16 cellular contexts compared by ENCODE assay signal in genomic region chr16:48879173-48879926, GRCh38.
A peak's percentile ranks its signal among the peaks of the same experiment; 100 is the strongest.
DNase-seq lines count a peak whose midpoint lies in the region; ATAC-seq, FAIRE-seq and TF ChIP-seq lines count a peak whose summit lies in the region.
"Had no signal": no experiment of that assay in that cellular context is flagged by ENCODE, and none has a peak within 500 bp of the region (broad histone marks: within the 10 kb centered on the region; RNA-seq: fewer than 3 reads in every experiment).

No MANE protein-coding gene starts in this region.

- H3K9me1 ChIP-seq in K562 (ENCODE audit: control insufficient read depth, insufficient read depth, low read length) = no peaks in the 10 kb centered on the region

- no peak overlapping the region for H3K27ac ChIP-seq in K562 (ENCODE audit: extremely low read depth, low read depth, low read length)
- H3K27ac ChIP-seq: GM23248 had no signal

- POLR2A ChIA-PET in K562 (lab: Yijun Ruan, JAX) = interaction anchor here (0.8 kb wide), 1 partner anchor 144 kb away, joined by 3 read pairs; no protein-coding TSS in a partner anchor

- H3K9ac ChIP-seq in K562 (ENCODE audit: insufficient read depth in 1 of 2, low read depth in 2 of 2, low read length in 2 of 2) = no peak overlapping the region
- H3K9ac ChIP-seq: GM23248 had no signal

- H3K4me3 Mint-ChIP-seq in stimulated activated effector memory CD8-positive, alpha-beta T cell treated with anti-CD3 and anti-CD28 coated beads, Interleukin-12 subunit alpha, Interleukin-12 subunit beta, amount 100 ng/mL, for 72 hours = no peak overlapping the region
- H3K4me3 Mint-ChIP-seq: CD4-positive, alpha-beta T cell had no signal

- no peak overlapping the region for H3K4me2 ChIP-seq in K562 (ENCODE audit: insufficient read depth, low read length)

- no peaks in the 10 kb centered on the region for H3K36me3 Mint-ChIP-seq in stimulated activated effector memory CD8-positive, alpha-beta T cell treated with anti-CD3 and anti-CD28 coated beads, Interleukin-12 subunit alpha, Interleukin-12 subunit beta, amount 100 ng/mL, for 72 hours

- H2AFZ ChIP-seq in K562 (ENCODE audit: low read depth, low read length) = no peak overlapping the region
- H2AFZ ChIP-seq: GM23248 had no signal

- H3K4me1 Mint-ChIP-seq in stimulated activated effector memory CD8-positive, alpha-beta T cell treated with anti-CD3 and anti-CD28 coated beads, Interleukin-12 subunit alpha, Interleukin-12 subunit beta, amount 100 ng/mL, for 72 hours = no peaks in the 10 kb centered on the region

- 1% methylated on average over 9 of the region's 9 CpGs for WGBS in K562 (ENCODE audit: insufficient coverage, low coverage, missing lambda C conversion rate)

- no peaks in the 10 kb centered on the region for H3K9me3 ChIP-seq in K562 (replicated peaks; ENCODE audit: control insufficient read depth, insufficient read depth, low read depth, low read length)
- H3K9me3 ChIP-seq: BE2C, Caco-2, HAP-1 had no signal

- no peak for TF ChIP-seq CTCF in K562 (IDR thresholded peaks at IDR 0.05 in 2 of 3, conservative IDR thresholded peaks at IDR 0.05 in 1 of 3; ENCODE audit: insufficient read depth in 2 of 3, low read depth in 1 of 3, low read length in 3 of 3)

- no peaks in the 10 kb centered on the region for H3K36me3 ChIP-seq in K562 (ENCODE audit: control insufficient read depth, insufficient read depth, low read length)
- H3K36me3 ChIP-seq: BE2C, HAP-1 had no signal

- H3K4me3 ChIP-seq in K562 = no peak overlapping the region
- H3K4me3 ChIP-seq: GM23248, HAP-1 had no signal

- no peaks in the 10 kb centered on the region for H3K27me3 ChIP-seq in K562 (ENCODE audit: control insufficient read depth in 2 of 2, insufficient read depth in 2 of 2, low read length in 2 of 2)
- H3K27me3 ChIP-seq: BE2C had no signal

- peaks cover under 1% of the 10 kb centered on the region for H3K9me3 Mint-ChIP-seq in stimulated activated effector memory CD8-positive, alpha-beta T cell treated with anti-CD3 and anti-CD28 coated beads, Interleukin-12 subunit alpha, Interleukin-12 subunit beta, amount 100 ng/mL, for 72 hours
- H3K9me3 Mint-ChIP-seq: CD4-positive, alpha-beta T cell had no signal

- H3K79me2 ChIP-seq in K562 (ENCODE audit: control insufficient read depth, insufficient read depth, low read length) = no peaks in the 10 kb centered on the region

- no peak overlapping the region for H3K27ac Mint-ChIP-seq in stimulated activated effector memory CD8-positive, alpha-beta T cell treated with anti-CD3 and anti-CD28 coated beads, Interleukin-12 subunit alpha, Interleukin-12 subunit beta, amount 100 ng/mL, for 72 hours
- H3K27ac Mint-ChIP-seq: CD4-positive, alpha-beta T cell had no signal

- TF ChIP-seq EP300 in K562 (IDR thresholded peaks at IDR 0.05; ENCODE audit: low read length) = no peak

- no peak for ATAC-seq in K562
- ATAC-seq in stimulated activated effector memory CD8-positive, alpha-beta T cell treated with anti-CD3 and anti-CD28 coated beads, Interleukin-12 subunit alpha, Interleukin-12 subunit beta, amount 100 ng/mL, for 72 hours = no peak
- ATAC-seq: HepG2 had no signal

- no peaks in the 10 kb centered on the region for H3K4me1 ChIP-seq in K562 (replicated peaks in 1 of 2; ENCODE audit: control insufficient read depth in 2 of 2, insufficient read depth in 2 of 2, low read length in 2 of 2)
- H3K4me1 ChIP-seq: BE2C, Caco-2, HAP-1 had no signal

- DNase-seq in NCI-H2227 (lab: John Stamatoyannopoulos, UW; ENCODE audit: unreplicated experiment) (peak; percentile 15), K562 (ENCODE audit: extremely low read depth in 1 of 4, low spot score in 3 of 4) (no peak), globus pallidus (ENCODE audit: low spot score) (peak; percentile 5), SIG-M5 treated with dmso at 0.1 percent for 504 hours (lab: John Stamatoyannopoulos, UW; ENCODE audit: unreplicated experiment) (no peak)
- DNase-seq in stimulated activated effector memory CD8-positive, alpha-beta T cell treated with anti-CD3 and anti-CD28 coated beads, Interleukin-12 subunit alpha, Interleukin-12 subunit beta, amount 100 ng/mL, for 72 hours (ENCODE audit: low spot score in 2 of 2) = no peak
- no peak for DNase-seq in activated CD4-positive, alpha-beta T cell treated with anti-CD3 and anti-CD28 coated beads, Interleukin-2, amount 50 U/mL, for 48 hours
- DNase-seq: BE2C; Caco-2; CD4-positive, alpha-beta T cell; GDM1; GM23248 had no signal

- CTCF ChIA-PET in K562 (lab: Yijun Ruan, JAX; ENCODE audit: low intra/inter-chr PET ratio) = interaction anchor here (0.6 kb wide), 1 partner anchor 825 kb away, joined by 3 read pairs; no protein-coding TSS in a partner anchor

- intact Hi-C loops in K562 (cut with micrococcal nuclease) = no loop called here

- no peaks in the 10 kb centered on the region for H4K20me1 ChIP-seq in K562 (replicated peaks; ENCODE audit: control insufficient read depth, insufficient read depth, low read length)

- in situ Hi-C loops in K562 (cut with MboI) = no loop called here

- FAIRE-seq in K562 (lab: Jason Lieb, UNC) = no peak
- FAIRE-seq: D721Med, GM12892, GM18507, HepG2 had no signal

- no peak for TF ChIP-seq POLR2A in K562 (conservative IDR thresholded peaks at IDR 0.05)

- no peak for TF ChIP-seq RAD21 in K562 (CRISPR knock-in tag; conservative IDR thresholded peaks at IDR 0.05 in 1 of 2, IDR thresholded peaks at IDR 0.05 in 1 of 2)

- no TSS peak for BruUV-seq in K562 (replicated peaks; lab: Mats Ljungman, UMichigan)

TF ChIP-seq in K562, 482 proteins besides CTCF, POLR2A, EP300 and RAD21:
- TF ChIP-seq MEIS2 (IDR thresholded peaks at IDR 0.05; ENCODE audit: partially characterized antibody) (peak; percentile 81), SIX5 (IDR thresholded peaks at IDR 0.05; ENCODE audit: borderline replicate concordance in 1 of 2, insufficient read depth in 1 of 2, low read depth in 1 of 2, low read length in 2 of 2) (no peak), PBX2 (CRISPR knock-in tag; IDR thresholded peaks at IDR 0.05; ENCODE audit: low read depth) (no peak), PBX2 (tag; conservative IDR thresholded peaks at IDR 0.05; ENCODE audit: low read depth) (peak; percentile 89)
- TF ChIP-seq, protein P1, sequence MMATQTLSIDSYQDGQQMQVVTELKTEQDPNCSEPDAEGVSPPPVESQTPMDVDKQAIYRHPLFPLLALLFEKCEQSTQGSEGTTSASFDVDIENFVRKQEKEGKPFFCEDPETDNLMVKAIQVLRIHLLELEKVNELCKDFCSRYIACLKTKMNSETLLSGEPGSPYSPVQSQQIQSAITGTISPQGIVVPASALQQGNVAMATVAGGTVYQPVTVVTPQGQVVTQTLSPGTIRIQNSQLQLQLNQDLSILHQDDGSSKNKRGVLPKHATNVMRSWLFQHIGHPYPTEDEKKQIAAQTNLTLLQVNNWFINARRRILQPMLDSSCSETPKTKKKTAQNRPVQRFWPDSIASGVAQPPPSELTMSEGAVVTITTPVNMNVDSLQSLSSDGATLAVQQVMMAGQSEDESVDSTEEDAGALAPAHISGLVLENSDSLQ (IDR thresholded peaks at IDR 0.05) = peak; percentile 85

Comparison
In these comparisons a context has a peak if more than half of its experiments do, and no peak if none do; other contexts are left out.
1. DNase-seq: peak in NCI-H2227 (single experiment) and globus pallidus (single experiment); none in K562 (0 of 4), SIG-M5 treated with dmso at 0.1 percent for 504 hours (single experiment), stimulated activated effector memory CD8-positive, alpha-beta T cell treated with anti-CD3 and anti-CD28 coated beads, Interleukin-12 subunit alpha, Interleukin-12 subunit beta, amount 100 ng/mL, for 72 hours (0 of 2) and activated CD4-positive, alpha-beta T cell treated with anti-CD3 and anti-CD28 coated beads, Interleukin-2, amount 50 U/mL, for 48 hours (0 of 2).